Comparison of ENCODE assay signal across 1 cellular context in the genomic region with DNA sequence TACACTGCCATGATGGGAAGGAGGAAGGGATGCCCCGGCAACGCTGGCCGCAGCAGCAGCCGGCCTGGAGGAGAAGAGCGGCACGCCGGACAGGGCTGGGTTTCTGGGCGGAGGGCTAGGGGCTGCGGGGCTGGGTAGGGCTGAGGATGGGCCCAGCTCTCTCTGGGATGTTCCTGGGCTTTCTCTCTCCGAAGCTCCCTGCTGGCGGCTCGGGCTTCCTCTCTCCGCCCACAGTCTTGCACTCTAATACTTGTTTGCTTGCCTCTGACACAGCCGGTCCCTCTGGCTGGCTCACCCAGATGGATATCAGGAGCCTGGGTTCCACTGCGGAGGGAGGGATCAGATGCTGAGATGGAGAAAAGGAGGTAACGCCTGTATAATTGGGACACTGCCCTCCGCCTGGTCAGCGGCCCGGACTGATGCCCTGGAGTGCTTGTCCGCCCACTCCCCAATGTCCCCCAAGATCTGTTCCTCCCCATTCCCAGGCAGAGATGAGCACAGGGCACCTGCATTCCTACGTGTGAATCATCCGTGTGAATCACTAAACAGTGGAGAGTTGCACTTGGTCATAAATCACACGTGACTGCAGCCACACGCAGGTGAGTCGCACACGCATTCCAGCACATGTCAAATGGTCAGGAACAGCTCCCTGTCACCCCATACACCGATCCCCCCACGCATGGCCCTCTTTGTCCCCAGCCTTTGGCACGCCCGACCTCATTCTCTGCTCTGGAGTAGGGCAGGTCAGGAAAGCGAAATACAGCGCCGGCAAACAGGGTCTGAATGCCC.
TF ChIP-seq lines count a peak whose summit lies in the region.

A gene (minus strand): TSS at position 535 of the 789 bp plus-strand sequence. CDS start 524 bp downstream, at position 11.

TF ChIP-seq in HCT116, 20 proteins besides CTCF, POLR2A, EP300 and RAD21:
- TF ChIP-seq, protein P1, sequence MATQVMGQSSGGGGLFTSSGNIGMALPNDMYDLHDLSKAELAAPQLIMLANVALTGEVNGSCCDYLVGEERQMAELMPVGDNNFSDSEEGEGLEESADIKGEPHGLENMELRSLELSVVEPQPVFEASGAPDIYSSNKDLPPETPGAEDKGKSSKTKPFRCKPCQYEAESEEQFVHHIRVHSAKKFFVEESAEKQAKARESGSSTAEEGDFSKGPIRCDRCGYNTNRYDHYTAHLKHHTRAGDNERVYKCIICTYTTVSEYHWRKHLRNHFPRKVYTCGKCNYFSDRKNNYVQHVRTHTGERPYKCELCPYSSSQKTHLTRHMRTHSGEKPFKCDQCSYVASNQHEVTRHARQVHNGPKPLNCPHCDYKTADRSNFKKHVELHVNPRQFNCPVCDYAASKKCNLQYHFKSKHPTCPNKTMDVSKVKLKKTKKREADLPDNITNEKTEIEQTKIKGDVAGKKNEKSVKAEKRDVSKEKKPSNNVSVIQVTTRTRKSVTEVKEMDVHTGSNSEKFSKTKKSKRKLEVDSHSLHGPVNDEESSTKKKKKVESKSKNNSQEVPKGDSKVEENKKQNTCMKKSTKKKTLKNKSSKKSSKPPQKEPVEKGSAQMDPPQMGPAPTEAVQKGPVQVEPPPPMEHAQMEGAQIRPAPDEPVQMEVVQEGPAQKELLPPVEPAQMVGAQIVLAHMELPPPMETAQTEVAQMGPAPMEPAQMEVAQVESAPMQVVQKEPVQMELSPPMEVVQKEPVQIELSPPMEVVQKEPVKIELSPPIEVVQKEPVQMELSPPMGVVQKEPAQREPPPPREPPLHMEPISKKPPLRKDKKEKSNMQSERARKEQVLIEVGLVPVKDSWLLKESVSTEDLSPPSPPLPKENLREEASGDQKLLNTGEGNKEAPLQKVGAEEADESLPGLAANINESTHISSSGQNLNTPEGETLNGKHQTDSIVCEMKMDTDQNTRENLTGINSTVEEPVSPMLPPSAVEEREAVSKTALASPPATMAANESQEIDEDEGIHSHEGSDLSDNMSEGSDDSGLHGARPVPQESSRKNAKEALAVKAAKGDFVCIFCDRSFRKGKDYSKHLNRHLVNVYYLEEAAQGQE (IDR thresholded peaks at IDR 0.05; ENCODE audit: low read depth), result no peak
- TF ChIP-seq SRF (IDR thresholded peaks at IDR 0.05; ENCODE audit: low read depth) (no peak), ELF1 (IDR thresholded peaks at IDR 0.05; ENCODE audit: borderline replicate concordance, low read depth) (no peak), EZH2phosphoT487 (IDR thresholded peaks at IDR 0.05; ENCODE audit: borderline replicate concordance) (no peak), EZH2 (IDR thresholded peaks at IDR 0.05) (no peak), SP1 (IDR thresholded peaks at IDR 0.05; ENCODE audit: low read depth) (peak; percentile 68), CBX3 (IDR thresholded peaks at IDR 0.05; ENCODE audit: low read depth) (no peak), EGR1 (IDR thresholded peaks at IDR 0.05; ENCODE audit: low read depth) (no peak; the same call in 1 of the 2 replicates), JUND (IDR thresholded peaks at IDR 0.05) (peak; percentile 93; the same call in 1 of the 2 replicates), ZFX (IDR thresholded peaks at IDR 0.05) (no peak), FOSL1 (IDR thresholded peaks at IDR 0.05; ENCODE audit: low read depth) (peak; percentile 88), TCF7L2 (IDR thresholded peaks at IDR 0.05; ENCODE audit: borderline replicate concordance, extremely low read depth, insufficient read depth, insufficient read length) (no peak), ZNF274 (IDR thresholded peaks at IDR 0.05; ENCODE audit: low read depth, low read length) (no peak), POLR2AphosphoS5 (IDR thresholded peaks at IDR 0.05; ENCODE audit: low read depth, low read length) (peak; percentile 47), SIN3A (IDR thresholded peaks at IDR 0.05; ENCODE audit: low read depth) (no peak), YY1 (IDR thresholded peaks at IDR 0.05; ENCODE audit: extremely low read depth, insufficient replicate concordance, low read depth, low read length) (no peak), CEBPB (IDR thresholded peaks at IDR 0.05; ENCODE audit: low read depth) (no peak)
- TF ChIP-seq, protein P2, sequence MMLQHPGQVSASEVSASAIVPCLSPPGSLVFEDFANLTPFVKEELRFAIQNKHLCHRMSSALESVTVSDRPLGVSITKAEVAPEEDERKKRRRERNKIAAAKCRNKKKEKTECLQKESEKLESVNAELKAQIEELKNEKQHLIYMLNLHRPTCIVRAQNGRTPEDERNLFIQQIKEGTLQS (IDR thresholded peaks at IDR 0.05), result no peak
- TF ChIP-seq, protein P3, sequence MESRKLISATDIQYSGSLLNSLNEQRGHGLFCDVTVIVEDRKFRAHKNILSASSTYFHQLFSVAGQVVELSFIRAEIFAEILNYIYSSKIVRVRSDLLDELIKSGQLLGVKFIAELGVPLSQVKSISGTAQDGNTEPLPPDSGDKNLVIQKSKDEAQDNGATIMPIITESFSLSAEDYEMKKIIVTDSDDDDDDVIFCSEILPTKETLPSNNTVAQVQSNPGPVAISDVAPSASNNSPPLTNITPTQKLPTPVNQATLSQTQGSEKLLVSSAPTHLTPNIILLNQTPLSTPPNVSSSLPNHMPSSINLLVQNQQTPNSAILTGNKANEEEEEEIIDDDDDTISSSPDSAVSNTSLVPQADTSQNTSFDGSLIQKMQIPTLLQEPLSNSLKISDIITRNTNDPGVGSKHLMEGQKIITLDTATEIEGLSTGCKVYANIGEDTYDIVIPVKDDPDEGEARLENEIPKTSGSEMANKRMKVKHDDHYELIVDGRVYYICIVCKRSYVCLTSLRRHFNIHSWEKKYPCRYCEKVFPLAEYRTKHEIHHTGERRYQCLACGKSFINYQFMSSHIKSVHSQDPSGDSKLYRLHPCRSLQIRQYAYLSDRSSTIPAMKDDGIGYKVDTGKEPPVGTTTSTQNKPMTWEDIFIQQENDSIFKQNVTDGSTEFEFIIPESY (IDR thresholded peaks at IDR 0.05; ENCODE audit: extremely low read depth, insufficient replicate concordance, low read length), result peak; percentile 80
- TF ChIP-seq, protein P4, sequence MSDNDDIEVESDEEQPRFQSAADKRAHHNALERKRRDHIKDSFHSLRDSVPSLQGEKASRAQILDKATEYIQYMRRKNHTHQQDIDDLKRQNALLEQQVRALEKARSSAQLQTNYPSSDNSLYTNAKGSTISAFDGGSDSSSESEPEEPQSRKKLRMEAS (IDR thresholded peaks at IDR 0.05), result peak; percentile 91
TF ChIP-seq in HCT116: peak in this region for 6.
